In the genomic region with DNA sequence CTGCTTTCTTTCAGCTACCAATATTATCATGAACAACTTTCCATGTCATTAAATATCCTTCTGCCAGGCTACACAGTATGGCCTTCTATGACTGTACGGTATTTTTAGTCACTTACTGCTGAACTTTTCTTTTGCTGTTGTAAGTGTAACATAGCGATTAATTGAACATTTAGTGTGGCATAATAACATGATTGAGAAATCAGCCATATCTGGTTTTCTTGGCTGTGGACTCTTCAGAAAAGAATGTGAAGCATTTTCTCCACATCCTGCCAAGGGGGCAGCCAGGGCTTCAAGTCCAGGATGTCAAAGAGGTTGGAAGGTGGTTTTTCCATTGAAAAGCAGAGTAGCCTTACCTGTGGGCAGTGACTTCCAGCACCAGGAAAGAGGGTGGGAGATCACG, we compare ENCODE assay signal across 16 cellular contexts. TPM values are rescaled to one million over a fixed set of nuclear protein-coding genes. Genes with fewer than 3 reads are reported as not detected.
DNase-seq lines count a peak whose midpoint lies in the region; ATAC-seq, FAIRE-seq and TF ChIP-seq lines count a peak whose summit lies in the region.
"Had no signal": no experiment of that assay in that cellular context is flagged by ENCODE, and none has a peak within 500 bp of the region (broad histone marks: within the 10 kb centered on the region; RNA-seq: fewer than 3 reads in every experiment).

No MANE protein-coding gene starts in this region.

- POLR2A ChIA-PET in AG04449 (lab: Yijun Ruan, JAX) = interaction anchor here (1.1 kb wide), 1 partner anchor 9 kb away, joined by 3 read pairs; a partner anchor contains a TSS
- POLR2A ChIA-PET in T-cell (lab: Charles Lee) = no interaction called here
- POLR2A ChIA-PET in CD4-positive, alpha-beta T cell (lab: Charles Lee) = no interaction called here

- DNase-seq in AG04449 (ENCODE audit: low read depth, low spot score) = peak; percentile 59
- DNase-seq in HTR-8/SVneo (ENCODE audit: insufficient read length, low spot score) = peak; percentile 56
- peak; percentile 72 for DNase-seq in astrocyte of the hippocampus (ENCODE audit: low read depth, low spot score)
- no peak for DNase-seq in keratinocyte (ENCODE audit: low read depth, low spot score)
- no peak for DNase-seq in retina
- DNase-seq in ascending aorta (ENCODE audit: low spot score in 2 of 2) = no peak
- DNase-seq in T-cell = no peak
- DNase-seq in CD4-positive, alpha-beta T cell = no peak
- DNase-seq: activated CD4-positive, alpha-beta T cell treated with anti-CD3 and anti-CD28 coated beads, Interleukin-2, amount 10 ng/mL, durations not matched to agents 7 days and 5 days; activated naive CD4-positive, alpha-beta T cell treated with anti-CD3 and anti-CD28 coated beads for 36 hours; GF-D8; MM.1S had no signal

- no peaks in the 10 kb centered on the region for H3K36me3 ChIP-seq in keratinocyte (ENCODE audit: control insufficient read depth in 2 of 2, extremely low read depth in 1 of 2, insufficient read depth in 2 of 2, low read length in 2 of 2)
- H3K36me3 ChIP-seq in ascending aorta = no peaks in the 10 kb centered on the region
- H3K36me3 ChIP-seq: BLaER1 had no signal

- H3K36me3 Mint-ChIP-seq in T-cell = no peaks in the 10 kb centered on the region
- no peaks in the 10 kb centered on the region for H3K36me3 Mint-ChIP-seq in CD4-positive, alpha-beta T cell (ENCODE audit: low read depth)

- CTCF ChIA-PET in AG04449 (lab: Yijun Ruan, JAX) = interaction anchor here (1.2 to 18.3 kb wide), 4 partner anchors 9 to 336 kb away, joined by 3 to 1425 read pairs (median 18); a partner anchor contains a TSS
- CTCF ChIA-PET in T-cell (lab: Charles Lee) = interaction anchor here in 1 of 2 donors (1.7 kb wide), 1 partner anchor 199 kb away, joined by 5 read pairs; no protein-coding TSS in a partner anchor
- CTCF ChIA-PET in CD4-positive, alpha-beta T cell (lab: Charles Lee) = no interaction called here

- H3K4me1 ChIP-seq in keratinocyte (ENCODE audit: control insufficient read depth, extremely low read depth, insufficient read depth, low read length) (peaks cover 16% of the 10 kb centered on the region), ascending aorta (no peaks in the 10 kb centered on the region)
- H3K4me1 ChIP-seq: BLaER1 had no signal

- no peak for FAIRE-seq in HTR-8/SVneo (lab: Jason Lieb, UNC)
- FAIRE-seq in keratinocyte (lab: Jason Lieb, UNC) = peak; percentile 17

- no peak overlapping the region for H3K27ac ChIP-seq in keratinocyte (ENCODE audit: control insufficient read depth, insufficient read depth, low read length)
- no peak overlapping the region for H3K27ac ChIP-seq in ascending aorta
- no peak overlapping the region for H3K27ac ChIP-seq in CD4-positive, alpha-beta T cell (ENCODE audit: low read depth, low read length)
- H3K27ac ChIP-seq: BLaER1, SK-N-MC had no signal

- no peaks in the 10 kb centered on the region for H3K4me1 Mint-ChIP-seq in T-cell
- H3K4me1 Mint-ChIP-seq in CD4-positive, alpha-beta T cell (ENCODE audit: low read depth) = no peaks in the 10 kb centered on the region
- H3K4me1 Mint-ChIP-seq: activated CD4-positive, alpha-beta T cell treated with anti-CD3 and anti-CD28 coated beads, Interleukin-2, amount 10 ng/mL, durations not matched to agents 7 days and 5 days had no signal

- H4K20me1 ChIP-seq in keratinocyte (ENCODE audit: control insufficient read depth, extremely low read depth, insufficient read depth, low read length) = no peaks in the 10 kb centered on the region
- H4K20me1 ChIP-seq: BLaER1 had no signal

- H3K27me3 ChIP-seq in keratinocyte (ENCODE audit: control insufficient read depth, extremely low read depth, insufficient read depth, low read length) = no peaks in the 10 kb centered on the region
- H3K27me3 ChIP-seq in ascending aorta = no peaks in the 10 kb centered on the region
- H3K27me3 ChIP-seq in CD4-positive, alpha-beta T cell (ENCODE audit: control insufficient read depth, insufficient read depth, low read length) = no peaks in the 10 kb centered on the region
- H3K27me3 ChIP-seq: BLaER1 had no signal

- TF ChIP-seq CTCF in AG04449 (IDR thresholded peaks at IDR 0.05; ENCODE audit: insufficient read depth, low read length, missing control alignments) (no peak), keratinocyte (optimal IDR thresholded peaks at IDR 0.05 in 1 of 3, IDR thresholded peaks at IDR 0.05 in 1 of 3, conservative IDR thresholded peaks at IDR 0.05 in 1 of 3; ENCODE audit: extremely low read depth in 1 of 3, insufficient read depth in 2 of 3, low read length in 3 of 3) (no peak), ascending aorta (IDR thresholded peaks at IDR 0.05) (no peak)
- no peak for TF ChIP-seq CTCF in CD4-positive, alpha-beta T cell (IDR thresholded peaks at IDR 0.05)

- no peak overlapping the region for H3K27ac Mint-ChIP-seq in T-cell
- no peak overlapping the region for H3K27ac Mint-ChIP-seq in CD4-positive, alpha-beta T cell
- H3K27ac Mint-ChIP-seq: activated CD4-positive, alpha-beta T cell treated with anti-CD3 and anti-CD28 coated beads, Interleukin-2, amount 10 ng/mL, durations not matched to agents 7 days and 5 days; activated naive CD4-positive, alpha-beta T cell treated with anti-CD3 and anti-CD28 coated beads for 36 hours; nephron; stimulated activated naive CD8-positive, alpha-beta T cell treated with anti-CD3 and anti-CD28 coated beads, Interleukin-15, Interleukin-2, amounts not matched to agents 100 ng/mL and 50 ng/mL, for 24 hours had no signal

- peaks cover 7 to 16% of the 10 kb centered on the region in 2 donors for H3K27me3 Mint-ChIP-seq in T-cell
- peaks cover 14% of the 10 kb centered on the region for H3K27me3 Mint-ChIP-seq in CD4-positive, alpha-beta T cell

- no peaks in the 10 kb centered on the region for H3K9me3 Mint-ChIP-seq in T-cell
- no peaks in the 10 kb centered on the region for H3K9me3 Mint-ChIP-seq in CD4-positive, alpha-beta T cell
- H3K9me3 Mint-ChIP-seq: activated CD4-positive, alpha-beta T cell treated with anti-CD3 and anti-CD28 coated beads, Interleukin-2, amount 10 ng/mL, durations not matched to agents 7 days and 5 days; activated naive CD4-positive, alpha-beta T cell treated with anti-CD3 and anti-CD28 coated beads for 36 hours; nephron; stimulated activated naive CD8-positive, alpha-beta T cell treated with anti-CD3 and anti-CD28 coated beads, Interleukin-15, Interleukin-2, amounts not matched to agents 100 ng/mL and 50 ng/mL, for 24 hours had no signal

- ATAC-seq in T-cell (replicated peaks in 1 of 4) = no peak
- ATAC-seq in CD4-positive, alpha-beta T cell (ENCODE audit: poor library complexity) = no peak

- dilution Hi-C loops in keratinocyte (cut with MboI; ENCODE audit: extremely low pct_ligation_motif_present, low sequenced_read_pairs) = no loop called here

- H3K9me3 ChIP-seq in keratinocyte (ENCODE audit: control insufficient read depth, low read depth, low read length) (no peaks in the 10 kb centered on the region), ascending aorta (no peaks in the 10 kb centered on the region)
- no peaks in the 10 kb centered on the region for H3K9me3 ChIP-seq in CD4-positive, alpha-beta T cell (ENCODE audit: control insufficient read depth, low read length)
- H3K9me3 ChIP-seq: BLaER1 had no signal

- no peak overlapping the region for H2AFZ ChIP-seq in keratinocyte (ENCODE audit: control insufficient read depth, low read length)

- H3K4me3 Mint-ChIP-seq in T-cell = no peak overlapping the region
- H3K4me3 Mint-ChIP-seq in CD4-positive, alpha-beta T cell = no peak overlapping the region
- H3K4me3 Mint-ChIP-seq: activated CD4-positive, alpha-beta T cell treated with anti-CD3 and anti-CD28 coated beads, Interleukin-2, amount 10 ng/mL, durations not matched to agents 7 days and 5 days; activated naive CD4-positive, alpha-beta T cell treated with anti-CD3 and anti-CD28 coated beads for 36 hours; nephron; stimulated activated naive CD8-positive, alpha-beta T cell treated with anti-CD3 and anti-CD28 coated beads, Interleukin-15, Interleukin-2, amounts not matched to agents 100 ng/mL and 50 ng/mL, for 24 hours had no signal

- H3K9ac ChIP-seq in keratinocyte (ENCODE audit: control insufficient read depth, extremely low read depth, insufficient read depth, low read length) = no peak overlapping the region
- H3K9ac ChIP-seq: BLaER1 had no signal

- peak overlapping the region; percentile 34 for H3K4me2 ChIP-seq in keratinocyte (ENCODE audit: control insufficient read depth, extremely low read depth, insufficient read depth, low read depth, low read length)
- H3K4me2 ChIP-seq: BLaER1 had no signal

- intact Hi-C loops in ascending aorta (cut with DNase I) = loop anchor here (5.0 kb wide), 1 partner anchor 43 kb away; no protein-coding TSS in a partner anchor
- intact Hi-C loops in CD4-positive, alpha-beta T cell (cut with DNase I, micrococcal nuclease) = no loop called here

- H3K4me3 ChIP-seq in AG04449 (ENCODE audit: low read depth, low read length) (no peak overlapping the region), keratinocyte (ENCODE audit: control insufficient read depth in 2 of 3, extremely low read depth in 1 of 3, insufficient read depth in 2 of 3, low read depth in 1 of 3, low read length in 3 of 3) (no peak overlapping the region), ascending aorta (no peak overlapping the region)
- H3K4me3 ChIP-seq: BLaER1, SK-N-MC had no signal

- H3K9me1 ChIP-seq in keratinocyte (ENCODE audit: control insufficient read depth, extremely low read depth, insufficient read depth, low read length) = no peaks in the 10 kb centered on the region

- H3K79me2 ChIP-seq in keratinocyte (ENCODE audit: control insufficient read depth, insufficient read depth, low read length) = no peaks in the 10 kb centered on the region

RNA-seq across cellular contexts. Expression of a gene that starts 8.8 kb away (rescaled TPM):
- polyA plus RNA-seq in keratinocyte = 50.2 to 64.8 TPM (median 61.6 TPM) in 3 replicates
- 66.6 TPM for polyA plus RNA-seq in keratinocyte (2011; ENCODE audit: low read depth)
- 47.6 and 70.8 TPM in 2 replicates for polyA plus RNA-seq in keratinocyte (2011; cell fraction: cytosol; rRNA removed)
- 63.8 and 71.8 TPM in 2 replicates for polyA plus RNA-seq in keratinocyte (2011; cell fraction: nucleus; rRNA removed)
- 57.3 and 60.0 TPM in 2 replicates for polyA plus RNA-seq in keratinocyte (2012; ENCODE audit: low replicate concordance)
- polyA minus RNA-seq in keratinocyte = 44.2 to 62.5 TPM (median 56.9 TPM) in 3 replicates
- 28.8 TPM for polyA minus RNA-seq in keratinocyte (2011; cell fraction: cytosol; rRNA and poly(A)+ RNA removed)
- polyA minus RNA-seq in keratinocyte (2011; cell fraction: nucleus; rRNA and poly(A)+ RNA removed) = 24.9 and 46.2 TPM in 2 replicates
- 49.1 TPM for total RNA-seq in ascending aorta
- 10 to 100 TPM; 23.0 to 41.6 (median 38.9) TPM for total RNA-seq in T-cell
- total RNA-seq in CD4-positive, alpha-beta T cell = 1 to 10 TPM; 6.9 to 8.4 TPM

RNA-seq across cellular contexts. Expression of a gene that starts 58.7 kb away (rescaled TPM):
- polyA plus RNA-seq in keratinocyte = 24.6 to 31.8 TPM (median 28.9 TPM) in 3 replicates
- 44.3 TPM for polyA plus RNA-seq in keratinocyte (2011; ENCODE audit: low read depth)
- 21.7 and 22.0 TPM in 2 replicates for polyA plus RNA-seq in keratinocyte (2011; cell fraction: cytosol; rRNA removed)
- 69.0 and 72.7 TPM in 2 replicates for polyA plus RNA-seq in keratinocyte (2011; cell fraction: nucleus; rRNA removed)
- polyA plus RNA-seq in keratinocyte (2012; ENCODE audit: low replicate concordance) = 20.3 and 21.5 TPM in 2 replicates
- 35.9 to 39.9 TPM (median 38.2 TPM) in 3 replicates for polyA minus RNA-seq in keratinocyte
- polyA minus RNA-seq in keratinocyte (2011; cell fraction: cytosol; rRNA and poly(A)+ RNA removed) = 17.8 TPM
- polyA minus RNA-seq in keratinocyte (2011; cell fraction: nucleus; rRNA and poly(A)+ RNA removed) = 39.6 and 53.4 TPM in 2 replicates
- total RNA-seq in ascending aorta = 20.0 TPM
- total RNA-seq in T-cell = 10 to 100 TPM; 70.6 to 87.2 (median 73.3) TPM
- total RNA-seq in CD4-positive, alpha-beta T cell = 10 to 100 TPM; 74.3 to 80.9 TPM

Comparison
In these comparisons a context has a peak if more than half of its experiments do, and no peak if none do; other contexts are left out.
1. DNase-seq: peak in AG04449 (single experiment), HTR-8/SVneo (single experiment) and astrocyte of the hippocampus (single experiment); none in keratinocyte (single experiment), retina (single experiment), ascending aorta (0 of 2), T-cell (0 of 34) and CD4-positive, alpha-beta T cell (0 of 10).